Comparison of ENCODE assay signal across 16 cellular contexts in the genomic region with DNA sequence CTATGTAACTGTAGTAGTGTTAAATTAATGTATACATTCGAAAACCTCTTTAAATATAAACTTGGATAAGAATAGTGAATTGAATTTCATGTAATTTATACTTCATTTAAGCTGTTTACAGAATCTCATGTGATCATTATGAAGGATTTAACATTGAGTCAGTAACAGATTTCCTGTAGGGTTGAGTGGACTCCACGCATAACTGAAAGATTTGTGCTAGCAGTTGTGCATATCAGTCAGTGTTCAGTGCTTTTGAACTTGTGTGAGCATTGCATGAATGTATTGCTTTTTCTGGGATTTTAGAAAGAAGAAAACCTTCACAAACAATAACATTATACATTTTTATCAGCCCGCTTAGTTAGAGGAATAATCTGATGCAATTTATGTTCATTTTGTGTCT.
"Had no signal": no experiment of that assay in that cellular context is flagged by ENCODE, and none has a peak within 500 bp of the region (broad histone marks: within the 10 kb centered on the region; RNA-seq: fewer than 3 reads in every experiment).

No MANE protein-coding gene starts in this region.

- DNase-seq: effector CD4-positive, alpha-beta T cell; foreskin melanocyte; head of caudate nucleus; hippocampal formation; kidney glomerular epithelial cell; mesendoderm; naive B cell; ovary; right lobe of liver; stimulated activated CD4-positive, alpha-beta T cell treated with anti-CD3 and anti-CD28 coated beads, Interleukin-2, amount 100 ng/mL, for 24 hours; stimulated activated CD4-positive, alpha-beta T cell treated with anti-CD3 and anti-CD28 coated beads, Interleukin-4, amount 100 ng/mL, for 4 hours; stimulated activated naive B cell treated with anti-CD40 and anti-IgM and Interleukin-4, amounts not matched to agents 10 μg/mL and 1 μg/mL and 100 μg/mL, for 72 hours; stimulated activated naive CD8-positive, alpha-beta T cell treated with anti-CD3 and anti-CD28 coated beads, Interleukin-15, amount 100 ng/mL, for 72 hours; testis had no signal

- ATAC-seq: right lobe of liver; stimulated activated naive B cell treated with anti-CD40 and anti-IgM and Interleukin-4, amounts not matched to agents 10 μg/mL and 1 μg/mL and 100 μg/mL, for 72 hours; stimulated activated naive CD8-positive, alpha-beta T cell treated with anti-CD3 and anti-CD28 coated beads, Interleukin-15, amount 100 ng/mL, for 72 hours had no signal

- H3K4me3 ChIP-seq: coronary artery, ovary, right lobe of liver, testis, tibial nerve had no signal

- H3K9me3 ChIP-seq: ovary, right lobe of liver, testis, tibial nerve had no signal

- H3K36me3 ChIP-seq: ovary, right lobe of liver, tibial nerve had no signal

- H3K27ac ChIP-seq: coronary artery, ovary, right lobe of liver, testis, tibial nerve had no signal

- H3K27me3 ChIP-seq: ovary, right lobe of liver, testis, tibial nerve had no signal

- H3K4me1 ChIP-seq: right lobe of liver, testis had no signal
